11 cellular contexts compared by ENCODE assay signal in genomic region chr15:67115567-67115966, GRCh38. TPM values are rescaled to one million over a fixed set of nuclear protein-coding genes. Genes with fewer than 3 reads are reported as not detected.
DNase-seq lines count a peak whose midpoint lies in the region; ATAC-seq and TF ChIP-seq lines count a peak whose summit lies in the region.
"Had no signal": no experiment of that assay in that cellular context is flagged by ENCODE, and none has a peak within 500 bp of the region (broad histone marks: within the 10 kb centered on the region; RNA-seq: fewer than 3 reads in every experiment).

No MANE protein-coding gene starts in this region.

- no peaks in the 10 kb centered on the region for H3K27me3 ChIP-seq in BLaER1 treated with 17β-estradiol and CSF1 and Interleukin-3, amounts not matched to agents 10 nM and 100 nM
- H3K27me3 ChIP-seq in HCT116 (ENCODE audit: insufficient read depth, low read length) (no peaks in the 10 kb centered on the region), osteoblast (ENCODE audit: insufficient read depth, low read length) (no peaks in the 10 kb centered on the region)
- H3K27me3 ChIP-seq: right lobe of liver had no signal

- H3K79me2 ChIP-seq in HCT116 (ENCODE audit: insufficient read depth, low read length), result peaks cover 94% of the 10 kb centered on the region
- peaks cover 96% of the 10 kb centered on the region for H3K79me2 ChIP-seq in osteoblast (ENCODE audit: insufficient read depth, low read length)

- H3K9ac ChIP-seq in BLaER1 treated with 17β-estradiol and CSF1 and Interleukin-3, amounts not matched to agents 10 nM and 100 nM, result peak overlapping the region in 9 of 11 experiments; percentile 26 to 84 (median 71); a peak in 15 of 22 replicates
- H3K9ac ChIP-seq in HCT116 (ENCODE audit: low read length), result peak overlapping the region; percentile 13

- intact Hi-C loops in HCT116 (cut with micrococcal nuclease), result no loop called here

- H4K20me1 ChIP-seq in BLaER1 treated with 17β-estradiol and CSF1 and Interleukin-3, amounts not matched to agents 10 nM and 100 nM, result peaks cover 0 to 99% (median 15%) of the 10 kb centered on the region in 11 experiments; a peak in 14 of 22 replicates
- H4K20me1 ChIP-seq in HCT116 (ENCODE audit: insufficient read depth), result no peaks in the 10 kb centered on the region
- no peaks in the 10 kb centered on the region for H4K20me1 ChIP-seq in osteoblast (ENCODE audit: insufficient read depth, low read length)

- H3K9me3 ChIP-seq in BLaER1 treated with 17β-estradiol and CSF1 and Interleukin-3, amounts not matched to agents 10 nM and 100 nM (replicated peaks in 1 of 11), result peaks cover 9 to 22% (median 18%) of the 10 kb centered on the region in 11 experiments; a peak in 21 of 22 replicates
- H3K9me3 ChIP-seq in HCT116 (ENCODE audit: control insufficient read depth in 1 of 2, insufficient read depth in 1 of 2, low read depth in 1 of 2, low read length in 2 of 2), result peaks cover 0 to 11% of the 10 kb centered on the region in 2 experiments; a peak in 1 of 4 replicates
- no peaks in the 10 kb centered on the region for H3K9me3 ChIP-seq in osteoblast (ENCODE audit: low read depth, low read length)
- H3K9me3 ChIP-seq: right lobe of liver had no signal

- H3K4me1 Mint-ChIP-seq in activated naive CD8-positive, alpha-beta T cell treated with anti-CD3 and anti-CD28 coated beads, Interleukin-2, amount 50 U/mL, for 24 hours, result peaks cover 92% of the 10 kb centered on the region

- H3K27ac Mint-ChIP-seq in activated naive CD8-positive, alpha-beta T cell treated with anti-CD3 and anti-CD28 coated beads, Interleukin-2, amount 50 U/mL, for 24 hours, result peak overlapping the region; percentile 61

- H3K27me3 Mint-ChIP-seq in activated naive CD8-positive, alpha-beta T cell treated with anti-CD3 and anti-CD28 coated beads, Interleukin-2, amount 50 U/mL, for 24 hours, result no peaks in the 10 kb centered on the region

- no peak for TF ChIP-seq RAD21 in HCT116 (IDR thresholded peaks at IDR 0.05; ENCODE audit: low read depth)

- H3K9me2 ChIP-seq in HCT116 (ENCODE audit: insufficient read depth), result no peaks in the 10 kb centered on the region

- DNase-seq in HCT116 (ENCODE audit: low read depth, low spot score), result no peak
- DNase-seq in activated naive CD8-positive, alpha-beta T cell treated with anti-CD3 and anti-CD28 coated beads, Interleukin-2, amount 50 U/mL, for 24 hours, result no peak
- no peak for DNase-seq in osteoblast (ENCODE audit: insufficient read length, low spot score, missing footprints)
- no peak for DNase-seq in occipital lobe (lab: John Stamatoyannopoulos, UW)
- no peak for DNase-seq in stimulated activated CD4-positive, alpha-beta T cell treated with anti-CD3 and anti-CD28 coated beads, Interleukin-4, amount 100 ng/mL, for 4 hours
- DNase-seq in superior temporal gyrus (ENCODE audit: extremely low spot score), result no peak
- DNase-seq: effector CD8-positive, alpha-beta T cell; right lobe of liver had no signal

- BruUV-seq in HCT116 (replicated peaks; lab: Mats Ljungman, UMichigan), result no TSS peak

- RAD21 ChIA-PET in HCT116 (lab: Charles Lee; ENCODE audit: low non-redundant PET in 1 of 2, low total read pairs in 2 of 2, uncharacterized antibody in 2 of 2, unreplicated experiment in 2 of 2), result no interaction called here

- POLR2A ChIA-PET in HCT116 (lab: Charles Lee), result interaction anchor here (0.7 kb wide), 1 partner anchor 73 kb away, joined by 3 read pairs; no protein-coding TSS in a partner anchor

- H3K4me1 ChIP-seq in BLaER1 treated with 17β-estradiol and CSF1 and Interleukin-3, amounts not matched to agents 10 nM and 100 nM, result peaks cover 83 to 98% (median 90%) of the 10 kb centered on the region in 10 experiments
- H3K4me1 ChIP-seq in HCT116 (ENCODE audit: control insufficient read depth in 1 of 2, insufficient read depth in 2 of 2, low read length in 2 of 2) (peaks cover 68 to 92% of the 10 kb centered on the region in 2 experiments), osteoblast (ENCODE audit: insufficient read depth, low read length) (peaks cover 73% of the 10 kb centered on the region)

- H3K36me3 ChIP-seq in BLaER1 treated with 17β-estradiol and CSF1 and Interleukin-3, amounts not matched to agents 10 nM and 100 nM, result peaks cover 8 to 70% (median 47%) of the 10 kb centered on the region in 11 experiments; a peak in 20 of 22 replicates
- H3K36me3 ChIP-seq in HCT116 (ENCODE audit: control insufficient read depth in 1 of 2, insufficient read depth in 2 of 2, low read length in 2 of 2) (peaks cover 0 to 11% of the 10 kb centered on the region in 2 experiments; a peak in 2 of 4 replicates), osteoblast (ENCODE audit: insufficient read depth, low read length) (peaks cover 42% of the 10 kb centered on the region)
- H3K36me3 ChIP-seq: right lobe of liver had no signal

- no peak for ATAC-seq in HCT116
- ATAC-seq in activated naive CD8-positive, alpha-beta T cell treated with anti-CD3 and anti-CD28 coated beads, Interleukin-2, amount 50 U/mL, for 24 hours, result no peak
- ATAC-seq in HG02938 (IDR thresholded peaks at IDR 0.05; ENCODE audit: unreplicated experiment), result no peak

- no peak for TF ChIP-seq CTCF in HCT116 (IDR thresholded peaks at IDR 0.05 in 2 of 3, conservative IDR thresholded peaks at IDR 0.05 in 1 of 3; ENCODE audit: borderline replicate concordance in 1 of 3, insufficient read depth in 1 of 3, low read depth in 2 of 3, low read length in 2 of 3)
- TF ChIP-seq CTCF in osteoblast (IDR thresholded peaks at IDR 0.05; ENCODE audit: extremely low read depth, low read depth, low read length), result no peak

- H3K36me3 Mint-ChIP-seq in activated naive CD8-positive, alpha-beta T cell treated with anti-CD3 and anti-CD28 coated beads, Interleukin-2, amount 50 U/mL, for 24 hours (ENCODE audit: low read depth), result peaks cover 16% of the 10 kb centered on the region

- peaks cover 13% of the 10 kb centered on the region for H3K9me3 Mint-ChIP-seq in activated naive CD8-positive, alpha-beta T cell treated with anti-CD3 and anti-CD28 coated beads, Interleukin-2, amount 50 U/mL, for 24 hours

- peak overlapping the region; percentile 30 to 95 (median 86); a peak in 21 of 22 replicates for H3K27ac ChIP-seq in BLaER1 treated with 17β-estradiol and CSF1 and Interleukin-3, amounts not matched to agents 10 nM and 100 nM
- no peak overlapping the region; the same call in 1 of the 2 replicates for H3K27ac ChIP-seq in HCT116 (ENCODE audit: low read depth, low read length)
- peak overlapping the region; percentile 99 for H3K27ac ChIP-seq in osteoblast (ENCODE audit: low read depth, low read length)
- H3K27ac ChIP-seq: right lobe of liver, RWPE1 had no signal

- no peak overlapping the region for H3K4me3 Mint-ChIP-seq in activated naive CD8-positive, alpha-beta T cell treated with anti-CD3 and anti-CD28 coated beads, Interleukin-2, amount 50 U/mL, for 24 hours

- TF ChIP-seq POLR2A in HCT116 (IDR thresholded peaks at IDR 0.05; ENCODE audit: borderline replicate concordance, extremely low read depth, insufficient read depth, insufficient read length), result no peak

- peak overlapping the region; percentile 78 to 97 (median 91) for H3K4me2 ChIP-seq in BLaER1 treated with 17β-estradiol and CSF1 and Interleukin-3, amounts not matched to agents 10 nM and 100 nM
- H3K4me2 ChIP-seq in HCT116 (ENCODE audit: low read length), result peak overlapping the region; percentile 55
- no peak overlapping the region for H3K4me2 ChIP-seq in osteoblast (ENCODE audit: insufficient read depth, low read length)

- CTCF ChIA-PET in HCT116 (lab: Charles Lee), result no interaction called here

- H2AFZ ChIP-seq in HCT116 (ENCODE audit: low read depth, low read length, poor library complexity, severe bottlenecking) (no peak overlapping the region), osteoblast (ENCODE audit: low read length) (no peak overlapping the region)

- H3K4me3 ChIP-seq in BLaER1 treated with 17β-estradiol and CSF1 and Interleukin-3, amounts not matched to agents 10 nM and 100 nM, result peak overlapping the region in 1 of 10 experiments; percentile 33; a peak in 1 of 20 replicates
- no peak overlapping the region for H3K4me3 ChIP-seq in HCT116 (replicated peaks in 1 of 2; ENCODE audit: low read depth in 1 of 2, low read length in 2 of 2)
- H3K4me3 ChIP-seq in osteoblast (ENCODE audit: insufficient read depth, low read length), result no peak overlapping the region
- H3K4me3 ChIP-seq: right lobe of liver had no signal

TF ChIP-seq in HCT116, 20 proteins besides CTCF, POLR2A, EP300 and RAD21:
- no peak for TF ChIP-seq CBX3 (IDR thresholded peaks at IDR 0.05; ENCODE audit: low read depth)
- no peak for TF ChIP-seq YY1 (IDR thresholded peaks at IDR 0.05; ENCODE audit: extremely low read depth, insufficient replicate concordance, low read depth, low read length)
- TF ChIP-seq SIN3A (IDR thresholded peaks at IDR 0.05; ENCODE audit: low read depth), result no peak
- TF ChIP-seq ELF1 (IDR thresholded peaks at IDR 0.05; ENCODE audit: borderline replicate concordance, low read depth), result no peak
- TF ChIP-seq JUND (IDR thresholded peaks at IDR 0.05), result no peak
- TF ChIP-seq ZBTB33 (IDR thresholded peaks at IDR 0.05; ENCODE audit: extremely low read depth, insufficient replicate concordance, low read length), result no peak
- no peak for TF ChIP-seq ZNF274 (IDR thresholded peaks at IDR 0.05; ENCODE audit: low read depth, low read length)
- no peak for TF ChIP-seq FOSL1 (IDR thresholded peaks at IDR 0.05; ENCODE audit: low read depth)
- TF ChIP-seq, protein P1, sequence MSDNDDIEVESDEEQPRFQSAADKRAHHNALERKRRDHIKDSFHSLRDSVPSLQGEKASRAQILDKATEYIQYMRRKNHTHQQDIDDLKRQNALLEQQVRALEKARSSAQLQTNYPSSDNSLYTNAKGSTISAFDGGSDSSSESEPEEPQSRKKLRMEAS (IDR thresholded peaks at IDR 0.05), result no peak
- no peak for TF ChIP-seq CEBPB (IDR thresholded peaks at IDR 0.05; ENCODE audit: low read depth)
- no peak for TF ChIP-seq EZH2phosphoT487 (IDR thresholded peaks at IDR 0.05; ENCODE audit: borderline replicate concordance)

RNA-seq across cellular contexts. Expression of gene SMAD3, which starts 50.2 kb away (rescaled TPM):
- total RNA-seq in HCT116 (2021; ENCODE audit: unreplicated experiment), result 89.2 TPM
- 54.4 and 57.6 TPM in 2 replicates for polyA plus RNA-seq in HCT116 (2012)
- 41.8 and 60.1 TPM in 2 replicates for total RNA-seq in osteoblast
- total RNA-seq in occipital lobe, result 2.5 TPM

Comparison
In these comparisons a context has a peak if more than half of its experiments do, and no peak if none do; other contexts are left out.
1. RNA of gene SMAD3, which starts 50.2 kb away (total RNA-seq): 89.2 TPM in HCT116 (single experiment) and 41.8 to 60.1 TPM in osteoblast; 2.5 TPM in occipital lobe (single experiment); every median in the first group is over 10 times any median in the second.